In the genomic region with DNA sequence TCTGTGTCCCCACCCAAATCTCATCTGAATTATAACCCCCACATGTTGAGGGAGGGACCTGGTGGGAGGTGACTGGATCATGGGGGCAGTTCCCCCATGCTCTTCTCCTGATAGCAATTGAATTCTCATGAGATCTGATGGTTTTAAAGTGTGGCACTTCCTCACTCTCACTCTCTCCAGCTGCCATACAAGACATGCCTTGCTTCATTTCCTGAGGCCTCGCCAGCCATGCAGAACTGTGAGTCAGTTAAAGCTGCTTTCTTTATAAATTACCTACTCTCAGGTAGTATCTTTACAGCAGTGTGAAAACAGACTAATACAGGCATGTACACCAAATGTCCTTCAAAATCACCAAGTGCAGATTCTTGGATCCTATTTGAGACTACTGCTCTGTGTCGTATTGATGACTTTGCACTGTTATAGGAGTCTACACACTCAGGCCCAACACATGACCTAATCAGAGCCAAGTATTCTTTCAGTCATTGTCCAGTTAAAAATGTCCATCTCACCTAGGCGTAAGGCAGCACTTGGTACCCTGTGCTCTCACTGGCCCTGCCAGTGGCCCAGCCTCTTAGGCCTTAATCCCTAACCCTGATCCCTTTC, we compare ENCODE assay signal across 12 cellular contexts. TPM values are rescaled to one million over a fixed set of nuclear protein-coding genes. Genes with fewer than 3 reads are reported as not detected.
DNase-seq lines count a peak whose midpoint lies in the region; ATAC-seq, FAIRE-seq and TF ChIP-seq lines count a peak whose summit lies in the region.
"Had no signal": no experiment of that assay in that cellular context is flagged by ENCODE, and none has a peak within 500 bp of the region (broad histone marks: within the 10 kb centered on the region; RNA-seq: fewer than 3 reads in every experiment).

No MANE protein-coding gene starts in this region.

- peaks cover 0 to 17% (median 4%) of the 10 kb centered on the region in 7 donors for H3K9me3 Mint-ChIP-seq in CD14-positive monocyte
- H3K9me3 Mint-ChIP-seq in activated naive CD8-positive, alpha-beta T cell treated with anti-CD3 and anti-CD28 coated beads, Interleukin-2, amount 50 U/mL, for 24 hours = peaks cover 3% of the 10 kb centered on the region

- no peak for TF ChIP-seq POLR2A in prostate gland (IDR thresholded peaks at IDR 0.05)

- TF ChIP-seq CTCF in CD14-positive monocyte (IDR thresholded peaks at IDR 0.05) (no peak), prostate gland (IDR thresholded peaks at IDR 0.05) (no peak)

- DNase-seq in CD14-positive monocyte (ENCODE audit: low spot score) = peak; percentile 51
- DNase-seq in T-helper 17 cell = no peak
- no peak for DNase-seq in activated naive CD8-positive, alpha-beta T cell treated with anti-CD3 and anti-CD28 coated beads, Interleukin-2, amount 50 U/mL, for 24 hours
- DNase-seq in prostate gland (ENCODE audit: low spot score) = no peak
- DNase-seq in HTR-8/SVneo (ENCODE audit: insufficient read length, low spot score) = no peak
- DNase-seq: activated CD4-positive, alpha-beta T cell treated with anti-CD3 and anti-CD28 coated beads for 48 hours had no signal

- H3K27me3 Mint-ChIP-seq in CD14-positive monocyte (ENCODE audit: low read depth in 3 of 3) (peaks cover 0 to 4% (median 0%) of the 10 kb centered on the region in 3 donors), T-helper 17 cell (peaks cover 23% of the 10 kb centered on the region)
- H3K27me3 Mint-ChIP-seq in activated naive CD8-positive, alpha-beta T cell treated with anti-CD3 and anti-CD28 coated beads, Interleukin-2, amount 50 U/mL, for 24 hours = no peaks in the 10 kb centered on the region

- H3K27ac Mint-ChIP-seq in CD14-positive monocyte = peak overlapping the region; percentile 67 to 89 (median 76)
- H3K27ac Mint-ChIP-seq in T-helper 17 cell = no peak overlapping the region
- no peak overlapping the region for H3K27ac Mint-ChIP-seq in activated naive CD8-positive, alpha-beta T cell treated with anti-CD3 and anti-CD28 coated beads, Interleukin-2, amount 50 U/mL, for 24 hours

- FAIRE-seq in HTR-8/SVneo (lab: Jason Lieb, UNC) = no peak
- FAIRE-seq: endometrium, keratinocyte, urothelium cell line had no signal

- no peaks in the 10 kb centered on the region for H3K36me3 ChIP-seq in prostate gland

- ATAC-seq in GM19438 (IDR thresholded peaks at IDR 0.05; ENCODE audit: low read depth, unreplicated experiment) (peak; percentile 90), HG03159 (IDR thresholded peaks at IDR 0.05; ENCODE audit: unreplicated experiment) (peak; percentile 76), T-helper 17 cell (peak; percentile 50), SK-N-SH treated with all-trans-retinoic acid at 6 μM for 48 hours (no peak)
- no peak for ATAC-seq in activated naive CD8-positive, alpha-beta T cell treated with anti-CD3 and anti-CD28 coated beads, Interleukin-2, amount 50 U/mL, for 24 hours

- H3K36me3 Mint-ChIP-seq in CD14-positive monocyte (peaks cover 0 to 3% of the 10 kb centered on the region in 2 donors), T-helper 17 cell (ENCODE audit: low read depth) (no peaks in the 10 kb centered on the region)
- H3K36me3 Mint-ChIP-seq in activated naive CD8-positive, alpha-beta T cell treated with anti-CD3 and anti-CD28 coated beads, Interleukin-2, amount 50 U/mL, for 24 hours (ENCODE audit: low read depth) = no peaks in the 10 kb centered on the region

- no peaks in the 10 kb centered on the region for H3K4me1 ChIP-seq in prostate gland (replicated peaks)

- no peak overlapping the region for H3K4me3 ChIP-seq in prostate gland

- H3K4me1 Mint-ChIP-seq in CD14-positive monocyte (peaks cover 20% of the 10 kb centered on the region), T-helper 17 cell (no peaks in the 10 kb centered on the region)
- H3K4me1 Mint-ChIP-seq in activated naive CD8-positive, alpha-beta T cell treated with anti-CD3 and anti-CD28 coated beads, Interleukin-2, amount 50 U/mL, for 24 hours = peaks cover 13% of the 10 kb centered on the region

- no peaks in the 10 kb centered on the region for H3K9me3 ChIP-seq in T-helper 17 cell (ENCODE audit: control insufficient read depth, low read length, poor library complexity, severe bottlenecking)
- H3K9me3 ChIP-seq in prostate gland = no peaks in the 10 kb centered on the region

- no peak overlapping the region for H3K27ac ChIP-seq in prostate gland

- H3K27me3 ChIP-seq in prostate gland (replicated peaks; ENCODE audit: insufficient read depth) = no peaks in the 10 kb centered on the region

- intact Hi-C loops in CD14-positive monocyte (cut with micrococcal nuclease) (no loop called here), prostate gland (cut with DNase I) (no loop called here)

- H3K4me3 Mint-ChIP-seq in CD14-positive monocyte (no peak overlapping the region), T-helper 17 cell (no peak overlapping the region)
- H3K4me3 Mint-ChIP-seq in activated naive CD8-positive, alpha-beta T cell treated with anti-CD3 and anti-CD28 coated beads, Interleukin-2, amount 50 U/mL, for 24 hours = no peak overlapping the region

- 96% methylated on average over 3 of the region's 3 CpGs for WGBS in prostate gland

TF ChIP-seq in SK-N-SH treated with all-trans-retinoic acid at 6 μM for 48 hours, 23 proteins besides CTCF, POLR2A, EP300 and RAD21:
- TF ChIP-seq GLIS3 (CRISPR knock-in tag; IDR thresholded peaks at IDR 0.05) (no peak), ZNF565 (CRISPR knock-in tag; conservative IDR thresholded peaks at IDR 0.05; ENCODE audit: low read depth) (no peak), OSR1 (CRISPR knock-in tag; IDR thresholded peaks at IDR 0.05) (no peak), BACH2 (CRISPR knock-in tag; IDR thresholded peaks at IDR 0.05; ENCODE audit: borderline replicate concordance) (no peak), ZFP30 (CRISPR knock-in tag; IDR thresholded peaks at IDR 0.05) (no peak), TCF4 (CRISPR knock-in tag; IDR thresholded peaks at IDR 0.05; ENCODE audit: borderline replicate concordance) (no peak), ESRRG (CRISPR knock-in tag; IDR thresholded peaks at IDR 0.05) (no peak), TOX (CRISPR knock-in tag; IDR thresholded peaks at IDR 0.05; ENCODE audit: borderline replicate concordance) (no peak), ISL1 (CRISPR knock-in tag; IDR thresholded peaks at IDR 0.05) (no peak), ZFP3 (CRISPR knock-in tag; IDR thresholded peaks at IDR 0.05) (no peak), ZNF8 (CRISPR knock-in tag; IDR thresholded peaks at IDR 0.05) (no peak)
- TF ChIP-seq, protein P1, sequence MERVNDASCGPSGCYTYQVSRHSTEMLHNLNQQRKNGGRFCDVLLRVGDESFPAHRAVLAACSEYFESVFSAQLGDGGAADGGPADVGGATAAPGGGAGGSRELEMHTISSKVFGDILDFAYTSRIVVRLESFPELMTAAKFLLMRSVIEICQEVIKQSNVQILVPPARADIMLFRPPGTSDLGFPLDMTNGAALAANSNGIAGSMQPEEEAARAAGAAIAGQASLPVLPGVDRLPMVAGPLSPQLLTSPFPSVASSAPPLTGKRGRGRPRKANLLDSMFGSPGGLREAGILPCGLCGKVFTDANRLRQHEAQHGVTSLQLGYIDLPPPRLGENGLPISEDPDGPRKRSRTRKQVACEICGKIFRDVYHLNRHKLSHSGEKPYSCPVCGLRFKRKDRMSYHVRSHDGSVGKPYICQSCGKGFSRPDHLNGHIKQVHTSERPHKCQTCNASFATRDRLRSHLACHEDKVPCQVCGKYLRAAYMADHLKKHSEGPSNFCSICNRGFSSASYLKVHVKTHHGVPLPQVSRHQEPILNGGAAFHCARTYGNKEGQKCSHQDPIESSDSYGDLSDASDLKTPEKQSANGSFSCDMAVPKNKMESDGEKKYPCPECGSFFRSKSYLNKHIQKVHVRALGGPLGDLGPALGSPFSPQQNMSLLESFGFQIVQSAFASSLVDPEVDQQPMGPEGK (CRISPR knock-in tag; IDR thresholded peaks at IDR 0.05; ENCODE audit: borderline replicate concordance) = no peak
- TF ChIP-seq, protein P2, sequence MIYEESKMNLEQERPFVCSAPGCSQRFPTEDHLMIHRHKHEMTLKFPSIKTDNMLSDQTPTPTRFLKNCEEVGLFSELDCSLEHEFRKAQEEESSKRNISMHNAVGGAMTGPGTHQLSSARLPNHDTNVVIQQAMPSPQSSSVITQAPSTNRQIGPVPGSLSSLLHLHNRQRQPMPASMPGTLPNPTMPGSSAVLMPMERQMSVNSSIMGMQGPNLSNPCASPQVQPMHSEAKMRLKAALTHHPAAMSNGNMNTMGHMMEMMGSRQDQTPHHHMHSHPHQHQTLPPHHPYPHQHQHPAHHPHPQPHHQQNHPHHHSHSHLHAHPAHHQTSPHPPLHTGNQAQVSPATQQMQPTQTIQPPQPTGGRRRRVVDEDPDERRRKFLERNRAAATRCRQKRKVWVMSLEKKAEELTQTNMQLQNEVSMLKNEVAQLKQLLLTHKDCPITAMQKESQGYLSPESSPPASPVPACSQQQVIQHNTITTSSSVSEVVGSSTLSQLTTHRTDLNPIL (CRISPR knock-in tag; IDR thresholded peaks at IDR 0.05; ENCODE audit: low read depth) = no peak

RNA-seq across cellular contexts. Expression of a gene that starts 52.8 kb away (rescaled TPM):
- under 1 TPM; 0.33 to 0.48 TPM for polyA plus RNA-seq in CD14-positive monocyte
- 1 to 10 TPM; 3.8 to 7.3 TPM for total RNA-seq in T-helper 17 cell
- total RNA-seq in prostate gland = 10 to 100 TPM in 1 of 2 donors, 1 to 10 TPM in 1; 6.6 to 12.9 TPM

Comparison
In these comparisons a context has a peak if more than half of its experiments do, and no peak if none do; other contexts are left out.
1. H3K27ac Mint-ChIP-seq: peak in CD14-positive monocyte (7 of 7); none in T-helper 17 cell (single experiment) and activated naive CD8-positive, alpha-beta T cell treated with anti-CD3 and anti-CD28 coated beads, Interleukin-2, amount 50 U/mL, for 24 hours (single experiment).
2. ATAC-seq: peak in GM19438 (single experiment), HG03159 (single experiment) and T-helper 17 cell (single experiment); none in SK-N-SH treated with all-trans-retinoic acid at 6 μM for 48 hours (single experiment) and activated naive CD8-positive, alpha-beta T cell treated with anti-CD3 and anti-CD28 coated beads, Interleukin-2, amount 50 U/mL, for 24 hours (single experiment).